ENCODE assay signal across 17 cellular contexts in the genomic region with DNA sequence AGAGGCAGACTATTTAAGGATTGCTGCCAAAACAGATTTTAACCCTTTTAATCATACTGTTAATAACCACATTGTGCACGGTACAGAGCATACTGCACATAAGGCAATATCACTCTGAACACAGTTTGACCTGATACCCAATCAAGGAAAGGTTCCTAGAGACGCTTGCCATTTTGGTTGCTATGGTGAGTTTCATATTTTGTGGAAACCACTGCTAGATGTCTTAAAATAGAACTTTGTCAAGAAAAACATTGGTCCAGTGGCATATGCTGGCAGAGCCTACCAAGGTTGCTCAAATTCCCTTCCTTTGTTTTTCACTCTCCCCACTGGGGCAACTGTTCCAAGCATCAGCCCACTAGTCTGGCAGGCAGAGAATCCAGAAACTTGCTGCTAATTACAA.
A peak's percentile ranks its signal among the peaks of the same experiment; 100 is the strongest.
DNase-seq lines count a peak whose midpoint lies in the region; ATAC-seq and TF ChIP-seq lines count a peak whose summit lies in the region.
"Had no signal": no experiment of that assay in that cellular context is flagged by ENCODE, and none has a peak within 500 bp of the region (broad histone marks: within the 10 kb centered on the region; RNA-seq: fewer than 3 reads in every experiment).

No MANE protein-coding gene starts in this region.

- DNase-seq in COR-L47 (lab: John Stamatoyannopoulos, UW) (peak; percentile 90), NCI-H1694 treated with DMSO at 0.1 percent for 48 hours (lab: John Stamatoyannopoulos, UW) (peak; percentile 98), SK-N-SH (no peak), fibroblast of the aortic adventitia (ENCODE audit: low read depth) (peak; percentile 59), OCI-M2 (lab: John Stamatoyannopoulos, UW; ENCODE audit: unreplicated experiment) (no peak), trophoblast cell (no peak), thyroid gland (no peak)
- DNase-seq: activated CD4-positive, alpha-beta T cell treated with anti-CD3 and anti-CD28 coated beads for 48 hours; dermis blood vessel endothelial cell; foreskin keratinocyte; left ventricle myocardium inferior; midbrain; RPMI8226 had no signal

- TF ChIP-seq RAD21 in SK-N-SH (IDR thresholded peaks at IDR 0.05; ENCODE audit: low read length), result no peak

- 12% methylated on average over 2 of the region's 2 CpGs for WGBS in SK-N-SH (ENCODE audit: low lambda C conversion rate)
- no CpG with 5 or more reads among the region's 2 CpGs for WGBS in trophoblast cell (ENCODE audit: extremely low coverage, insufficient coverage, insufficient read length)
- 85 to 90% methylated on average over 2 of the region's 2 CpGs for WGBS in thyroid gland, 2 donors

- H3K9ac ChIP-seq in SK-N-SH (peak overlapping the region; percentile 45; the same call in 1 of the 2 replicates), trophoblast cell (ENCODE audit: low read length) (no peak overlapping the region)

- H3K14ac ChIP-seq in trophoblast cell (ENCODE audit: low read length), result no peak overlapping the region

- H4K20me1 ChIP-seq in SK-N-SH (ENCODE audit: insufficient read depth), result no peaks in the 10 kb centered on the region

- no peak for TF ChIP-seq POLR2A in thyroid gland (IDR thresholded peaks at IDR 0.05)

- CTCF ChIA-PET in SK-N-SH (lab: Yijun Ruan, JAX), result no interaction called here

- H4K91ac ChIP-seq in trophoblast cell (ENCODE audit: low read depth, low read length), result no peak overlapping the region

- ATAC-seq in GM18909 (IDR thresholded peaks at IDR 0.05; ENCODE audit: poor library complexity, unreplicated experiment), result no peak
- ATAC-seq: activated naive CD4-positive, alpha-beta T cell treated with anti-CD3 and anti-CD28 coated beads, Interleukin-2, amount 50 U/mL, for 72 hours; foreskin keratinocyte; natural killer cell treated with Interleukin-12 subunit alpha and Interleukin-12 subunit beta and Interleukin-15 and Interleukin-18, amount 100 ng/mL, for 72 hours had no signal

- peak overlapping the region; percentile 75 for H3K4me2 ChIP-seq in SK-N-SH
- no peak overlapping the region for H3K4me2 ChIP-seq in trophoblast cell (ENCODE audit: low read length)

- H3K9me3 ChIP-seq in SK-N-SH, result no peaks in the 10 kb centered on the region
- H3K9me3 ChIP-seq in trophoblast cell (ENCODE audit: insufficient read depth, low read depth, low read length), result no peaks in the 10 kb centered on the region
- no peaks in the 10 kb centered on the region for H3K9me3 ChIP-seq in thyroid gland
- H3K9me3 ChIP-seq: left ventricle myocardium inferior had no signal

- no peak overlapping the region for H2AK5ac ChIP-seq in trophoblast cell (ENCODE audit: low read length)

- POLR2A ChIA-PET in SK-N-SH (lab: Yijun Ruan, JAX), result no interaction called here

- H4K8ac ChIP-seq in trophoblast cell (ENCODE audit: low read depth, low read length), result no peak overlapping the region

- H3K79me2 ChIP-seq in SK-N-SH (ENCODE audit: insufficient read depth) (peaks cover 94% of the 10 kb centered on the region), trophoblast cell (ENCODE audit: control insufficient read depth, insufficient read depth, low read length, poor library complexity) (no peaks in the 10 kb centered on the region)

- no peak overlapping the region for H2BK120ac ChIP-seq in trophoblast cell (ENCODE audit: insufficient read depth, low read length, poor library complexity)

- H2BK5ac ChIP-seq in trophoblast cell (ENCODE audit: low read depth, low read length, poor library complexity), result no peak overlapping the region

- peaks cover 46% of the 10 kb centered on the region for H3F3A ChIP-seq in SK-N-SH (replicated peaks; ENCODE audit: insufficient read depth)

- H3K79me1 ChIP-seq in trophoblast cell (ENCODE audit: low read length), result no peaks in the 10 kb centered on the region

- no peak overlapping the region for H4K12ac ChIP-seq in trophoblast cell (ENCODE audit: low read depth, low read length)

- H3K4me1 ChIP-seq in SK-N-SH (ENCODE audit: control insufficient read depth in 1 of 2, insufficient read depth in 2 of 2, low read depth in 1 of 2, low read length in 1 of 2), result peaks cover 14 to 17% of the 10 kb centered on the region in 2 experiments; a peak in 3 of 4 replicates
- no peaks in the 10 kb centered on the region for H3K4me1 ChIP-seq in trophoblast cell (ENCODE audit: control insufficient read depth in 1 of 2, insufficient read depth in 2 of 2, low read length in 2 of 2)
- no peaks in the 10 kb centered on the region for H3K4me1 ChIP-seq in thyroid gland
- H3K4me1 ChIP-seq: left ventricle myocardium inferior had no signal

- H3K27me3 ChIP-seq in SK-N-SH (ENCODE audit: insufficient read depth), result no peaks in the 10 kb centered on the region
- no peaks in the 10 kb centered on the region for H3K27me3 ChIP-seq in trophoblast cell (ENCODE audit: insufficient read depth, low read length)
- no peaks in the 10 kb centered on the region for H3K27me3 ChIP-seq in thyroid gland
- H3K27me3 ChIP-seq: foreskin keratinocyte had no signal

- no peak overlapping the region for H2BK12ac ChIP-seq in trophoblast cell (ENCODE audit: low read length)

- intact Hi-C loops in thyroid gland (cut with DNase I), result no loop called here

- H3K23ac ChIP-seq in trophoblast cell (ENCODE audit: low read length), result no peak overlapping the region

- no peak overlapping the region for H3K18ac ChIP-seq in trophoblast cell (ENCODE audit: low read length)

- no peaks in the 10 kb centered on the region for H3K9me2 ChIP-seq in SK-N-SH

- H3K27ac ChIP-seq in SK-N-SH (ENCODE audit: low read depth in 2 of 2, low read length in 1 of 2) (peak overlapping the region; percentile 62 to 93), trophoblast cell (ENCODE audit: low read depth, low read length) (no peak overlapping the region), thyroid gland (no peak overlapping the region)
- H3K27ac ChIP-seq: C4-2B, foreskin keratinocyte, left ventricle myocardium inferior had no signal

- H3K36me3 ChIP-seq in SK-N-SH (replicated peaks in 1 of 2; ENCODE audit: control insufficient read depth in 1 of 2, insufficient read depth in 2 of 2, low read length in 1 of 2) (peaks cover 2 to 13% of the 10 kb centered on the region in 2 experiments), trophoblast cell (ENCODE audit: control insufficient read depth in 1 of 2, insufficient read depth in 2 of 2, low read length in 2 of 2) (no peaks in the 10 kb centered on the region), thyroid gland (no peaks in the 10 kb centered on the region)
- H3K36me3 ChIP-seq: left ventricle myocardium inferior had no signal

- TF ChIP-seq CTCF in SK-N-SH (IDR thresholded peaks at IDR 0.05), result no peak
- no peak for TF ChIP-seq CTCF in fibroblast of the aortic adventitia (IDR thresholded peaks at IDR 0.05; ENCODE audit: insufficient read depth, low read length)
- no peak for TF ChIP-seq CTCF in thyroid gland (IDR thresholded peaks at IDR 0.05)

- H2AFZ ChIP-seq in SK-N-SH (ENCODE audit: low read depth), result no peak overlapping the region
- H2AFZ ChIP-seq in trophoblast cell (ENCODE audit: insufficient read depth, low read length, poor library complexity), result no peak overlapping the region

- H3K4me3 ChIP-seq in SK-N-SH (ENCODE audit: low read depth in 2 of 2, low read length in 1 of 2), result no peak overlapping the region
- no peak overlapping the region for H3K4me3 ChIP-seq in fibroblast of the aortic adventitia (ENCODE audit: low read depth, low read length)
- no peak overlapping the region for H3K4me3 ChIP-seq in trophoblast cell (ENCODE audit: low read depth, low read length)
- no peak overlapping the region for H3K4me3 ChIP-seq in thyroid gland (replicated peaks in 1 of 3)
- H3K4me3 ChIP-seq: left ventricle myocardium inferior had no signal

- no peak overlapping the region for H3K4ac ChIP-seq in trophoblast cell (ENCODE audit: low read depth, low read length)

- no peak for TF ChIP-seq EP300 in SK-N-SH (IDR thresholded peaks at IDR 0.05; ENCODE audit: borderline replicate concordance in 1 of 2, low read depth in 1 of 2, low read length in 1 of 2)

TF ChIP-seq in SK-N-SH, 30 proteins besides CTCF, POLR2A, EP300 and RAD21 (continues in another document):
- TF ChIP-seq, protein P1, sequence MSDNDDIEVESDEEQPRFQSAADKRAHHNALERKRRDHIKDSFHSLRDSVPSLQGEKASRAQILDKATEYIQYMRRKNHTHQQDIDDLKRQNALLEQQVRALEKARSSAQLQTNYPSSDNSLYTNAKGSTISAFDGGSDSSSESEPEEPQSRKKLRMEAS (IDR thresholded peaks at IDR 0.05; ENCODE audit: low read depth), result no peak
- TF ChIP-seq MXI1 (IDR thresholded peaks at IDR 0.05; ENCODE audit: low read depth, low read length), result no peak
- no peak for TF ChIP-seq GATA2 (CRISPR knock-in tag; IDR thresholded peaks at IDR 0.05)
- TF ChIP-seq, protein P2, sequence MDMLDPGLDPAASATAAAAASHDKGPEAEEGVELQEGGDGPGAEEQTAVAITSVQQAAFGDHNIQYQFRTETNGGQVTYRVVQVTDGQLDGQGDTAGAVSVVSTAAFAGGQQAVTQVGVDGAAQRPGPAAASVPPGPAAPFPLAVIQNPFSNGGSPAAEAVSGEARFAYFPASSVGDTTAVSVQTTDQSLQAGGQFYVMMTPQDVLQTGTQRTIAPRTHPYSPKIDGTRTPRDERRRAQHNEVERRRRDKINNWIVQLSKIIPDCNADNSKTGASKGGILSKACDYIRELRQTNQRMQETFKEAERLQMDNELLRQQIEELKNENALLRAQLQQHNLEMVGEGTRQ (IDR thresholded peaks at IDR 0.05; ENCODE audit: borderline replicate concordance, low read depth, low read length), result no peak

Comparison
In these comparisons a context has a peak if more than half of its experiments do, and no peak if none do; other contexts are left out.
1. DNase-seq: peak in COR-L47 (single experiment), NCI-H1694 treated with DMSO at 0.1 percent for 48 hours (single experiment) and fibroblast of the aortic adventitia (single experiment); none in SK-N-SH (single experiment), OCI-M2 (single experiment), trophoblast cell (0 of 2) and thyroid gland (0 of 2).
2. H3K27ac ChIP-seq: peak in SK-N-SH (2 of 2); none in trophoblast cell (single experiment) and thyroid gland (0 of 3).